Comparison of ENCODE assay signal across 31 cellular contexts in the genomic region with DNA sequence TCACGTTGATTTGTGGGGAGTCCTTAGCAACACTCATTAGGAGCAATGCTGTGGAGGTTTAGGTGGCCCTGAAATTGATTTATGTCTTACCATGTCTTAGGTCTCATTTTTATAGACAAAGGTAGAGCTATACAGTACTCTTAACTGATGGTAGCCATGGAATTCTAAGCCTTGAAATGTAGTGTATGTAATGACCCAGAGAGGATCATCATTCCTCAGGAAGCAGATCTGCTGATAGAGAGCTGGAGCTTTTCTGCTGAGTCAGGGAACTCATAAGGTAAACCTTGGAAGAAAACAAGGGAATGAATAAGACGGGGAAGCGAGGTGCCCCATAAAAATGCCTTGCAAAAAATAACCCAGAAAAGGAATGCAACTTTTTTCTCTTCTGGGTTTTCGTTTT.
"Had no signal": no experiment of that assay in that cellular context is flagged by ENCODE, and none has a peak within 500 bp of the region (broad histone marks: within the 10 kb centered on the region; RNA-seq: fewer than 3 reads in every experiment).

No MANE protein-coding gene starts in this region.

- FAIRE-seq: astrocyte, endothelial cell of umbilical vein had no signal

- H3K27me3 Mint-ChIP-seq: progenitor cell of endocrine pancreas had no signal

- H3K36me3 Mint-ChIP-seq: activated CD4-positive, alpha-beta memory T cell treated with anti-CD3 and anti-CD28 coated beads for 36 hours; activated naive CD8-positive, alpha-beta T cell treated with anti-CD3 and anti-CD28 coated beads, Interleukin-2, amount 10 ng/mL, durations not matched to agents 7 days and 5 days; natural killer cell had no signal

- H3K36me3 ChIP-seq: brain microvascular endothelial cell, heart right ventricle, left lung, lower lobe of right lung, transverse colon, uterus, WERI-Rb-1 had no signal

- H3K4me1 ChIP-seq: foreskin keratinocyte, heart right ventricle, left lung, lower lobe of right lung, testis, transverse colon, uterus had no signal

- H3K27me3 ChIP-seq: brain microvascular endothelial cell, left lung, testis, transverse colon, uterus had no signal

- H3K4me3 Mint-ChIP-seq: activated CD4-positive, alpha-beta memory T cell treated with anti-CD3 and anti-CD28 coated beads for 36 hours; activated naive CD4-positive, alpha-beta T cell treated with anti-CD3 and anti-CD28 coated beads for 36 hours; activated naive CD8-positive, alpha-beta T cell treated with anti-CD3 and anti-CD28 coated beads, Interleukin-2, amount 10 ng/mL, durations not matched to agents 7 days and 5 days; activated T-helper 1 cell treated with anti-CD3 and anti-CD28 coated beads, Interleukin-12 subunit alpha, Interleukin-12 subunit beta, Interleukin-2, Interleukin-4 antibody, amounts not matched to agents 30 ng/mL and 10 ng/mL and 1 ng/mL, durations not matched to agents 14 hours and 24 hours and 36 hours; natural killer cell had no signal

- H3K27ac Mint-ChIP-seq: activated CD4-positive, alpha-beta memory T cell treated with anti-CD3 and anti-CD28 coated beads for 36 hours; activated naive CD4-positive, alpha-beta T cell treated with anti-CD3 and anti-CD28 coated beads for 36 hours; activated naive CD8-positive, alpha-beta T cell treated with anti-CD3 and anti-CD28 coated beads, Interleukin-2, amount 10 ng/mL, durations not matched to agents 7 days and 5 days; activated T-helper 1 cell treated with anti-CD3 and anti-CD28 coated beads, Interleukin-12 subunit alpha, Interleukin-12 subunit beta, Interleukin-2, Interleukin-4 antibody, amounts not matched to agents 30 ng/mL and 10 ng/mL and 1 ng/mL, durations not matched to agents 14 hours and 24 hours and 36 hours; natural killer cell; progenitor cell of endocrine pancreas had no signal

- H3K4me1 Mint-ChIP-seq: activated naive CD8-positive, alpha-beta T cell treated with anti-CD3 and anti-CD28 coated beads, Interleukin-2, amount 10 ng/mL, durations not matched to agents 7 days and 5 days; natural killer cell had no signal

- H3K9me3 Mint-ChIP-seq: activated CD4-positive, alpha-beta memory T cell treated with anti-CD3 and anti-CD28 coated beads for 36 hours; activated naive CD4-positive, alpha-beta T cell treated with anti-CD3 and anti-CD28 coated beads for 36 hours; activated naive CD8-positive, alpha-beta T cell treated with anti-CD3 and anti-CD28 coated beads, Interleukin-2, amount 10 ng/mL, durations not matched to agents 7 days and 5 days; activated T-helper 1 cell treated with anti-CD3 and anti-CD28 coated beads, Interleukin-12 subunit alpha, Interleukin-12 subunit beta, Interleukin-2, Interleukin-4 antibody, amounts not matched to agents 30 ng/mL and 10 ng/mL and 1 ng/mL, durations not matched to agents 14 hours and 24 hours and 36 hours; natural killer cell had no signal

- ATAC-seq: activated CD4-positive, CD25-positive, alpha-beta regulatory T cell treated with anti-CD3 and anti-CD28 coated beads, Interleukin-2, amount 50 U/mL, for 24 hours; foreskin keratinocyte; heart right ventricle; left lung; lower lobe of right lung; natural killer cell; sciatic nerve; stimulated activated naive CD8-positive, alpha-beta T cell treated with anti-CD3 and anti-CD28 coated beads, Interleukin-15, Interleukin-2, amounts not matched to agents 100 U/mL and 50 U/mL, for 24 hours had no signal

- H3K4me3 ChIP-seq: heart right ventricle, left lung, lower lobe of right lung, skin epidermis, testis, transverse colon, uterus had no signal

- DNase-seq: activated CD4-positive, alpha-beta memory T cell treated with anti-CD3 and anti-CD28 coated beads for 36 hours; activated CD4-positive, alpha-beta T cell treated with anti-CD3 and anti-CD28 coated beads for 48 hours; activated CD8-positive, alpha-beta memory T cell treated with anti-CD3 and anti-CD28 coated beads, Interleukin-2, amount 50 U/mL, for 4 hours; activated effector memory CD4-positive, alpha-beta T cell treated with anti-CD3 and anti-CD28 coated beads, Interleukin-2, amount 50 U/mL, for 16 hours; activated naive CD4-positive, alpha-beta T cell treated with anti-CD3 and anti-CD28 coated beads for 36 hours; activated naive CD8-positive, alpha-beta T cell treated with anti-CD3 and anti-CD28 coated beads, Interleukin-2, amount 10 ng/mL, durations not matched to agents 7 days and 5 days; activated T-cell treated with anti-CD3 and anti-CD28 coated beads, Interleukin-2, amount 50 U/mL, for 1 hour; amniotic stem cell; brain microvascular endothelial cell; caudate nucleus; foreskin keratinocyte; heart right ventricle; kidney glomerular epithelial cell; left lung; lower lobe of right lung; mesenchymal stem cell; natural killer cell; stimulated activated CD4-positive, alpha-beta T cell treated with anti-CD3 and anti-CD28 coated beads, Interleukin-12 subunit alpha, Interleukin-12 subunit beta, amount 100 ng/mL, for 4 hours; stimulated activated CD4-positive, alpha-beta T cell treated with anti-CD3 and anti-CD28 coated beads, Interleukin-4, amount 100 ng/mL, for 1 hour; stimulated activated naive CD8-positive, alpha-beta T cell treated with anti-CD3 and anti-CD28 coated beads, Interleukin-15, Interleukin-2, amounts not matched to agents 100 U/mL and 50 U/mL, for 24 hours; testis; transverse colon; uterus had no signal

- H3K9me3 ChIP-seq: heart right ventricle, left lung, lower lobe of right lung, testis, transverse colon, uterus had no signal

- H3K27ac ChIP-seq: brain microvascular endothelial cell, foreskin keratinocyte, heart right ventricle, left lung, lower lobe of right lung, skin epidermis, testis, transverse colon, uterus, WERI-Rb-1 had no signal
